In the genomic region with DNA sequence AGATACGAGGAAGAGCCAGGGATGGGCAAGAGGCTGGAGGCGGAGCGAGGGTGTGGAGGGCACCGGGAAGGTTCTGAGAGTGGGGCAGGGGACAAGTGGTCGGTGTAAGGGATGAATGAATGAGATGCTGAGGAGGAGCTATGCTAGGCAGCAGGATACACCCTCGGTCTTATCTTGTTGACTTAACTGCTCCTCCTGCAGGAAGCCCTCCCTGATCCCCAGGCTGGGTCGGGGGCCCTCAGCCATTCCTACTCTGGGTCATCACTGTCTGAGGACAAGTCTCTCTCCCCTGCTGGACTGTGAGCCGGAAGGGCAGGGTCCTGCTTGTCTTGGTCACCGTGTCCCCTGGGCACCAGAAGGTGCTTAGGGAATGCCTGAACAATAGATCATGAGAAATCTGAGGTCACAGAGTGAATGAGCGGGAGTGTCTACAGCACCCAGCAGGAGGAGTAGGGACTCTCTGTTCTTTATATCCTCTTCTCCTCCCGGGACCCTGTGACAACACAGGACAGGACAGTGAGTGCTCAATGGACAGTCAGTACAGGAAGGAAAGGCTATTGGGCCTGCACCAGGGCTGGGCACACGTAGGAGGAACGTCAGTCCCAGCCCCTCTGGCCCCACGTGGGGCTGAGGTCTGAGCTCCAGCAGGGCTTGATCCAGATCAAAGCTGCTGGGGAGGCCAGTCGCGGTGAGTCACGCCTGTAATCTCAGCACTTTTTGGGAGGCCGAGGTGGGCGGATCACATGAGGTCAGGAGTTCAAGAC, we compare ENCODE assay signal across 1 cellular context.
TF ChIP-seq lines count a peak whose summit lies in the region.

No MANE protein-coding gene starts in this region.

TF ChIP-seq in GM23338, 12 proteins besides CTCF, POLR2A, EP300 and RAD21:
- no peak for TF ChIP-seq REST (IDR thresholded peaks at IDR 0.05; ENCODE audit: unreplicated experiment)
- TF ChIP-seq NANOG (IDR thresholded peaks at IDR 0.05; ENCODE audit: borderline replicate concordance): no peak
- TF ChIP-seq CREB1 (CRISPR knock-in tag; IDR thresholded peaks at IDR 0.05; ENCODE audit: low read depth): no peak
- TF ChIP-seq EZH2 (IDR thresholded peaks at IDR 0.05; ENCODE audit: low read depth, unreplicated experiment): no peak
- no peak for TF ChIP-seq EZH2phosphoT487 (IDR thresholded peaks at IDR 0.05; ENCODE audit: unreplicated experiment)
- no peak for TF ChIP-seq ZNF114 (CRISPR knock-in tag; IDR thresholded peaks at IDR 0.05)
- TF ChIP-seq POLR2AphosphoS5 (IDR thresholded peaks at IDR 0.05; ENCODE audit: low read depth): no peak
- no peak for TF ChIP-seq JUNB (IDR thresholded peaks at IDR 0.05; ENCODE audit: unreplicated experiment)
